15 cellular contexts compared by ENCODE assay signal in genomic region chr12:114938487-114939210, GRCh38.
"Had no signal": no experiment of that assay in that cellular context is flagged by ENCODE, and none has a peak within 500 bp of the region (broad histone marks: within the 10 kb centered on the region; RNA-seq: fewer than 3 reads in every experiment).

No MANE protein-coding gene starts in this region.

- H3K4me2 ChIP-seq: smooth muscle cell had no signal

- H3K9me3 Mint-ChIP-seq: activated CD8-positive, alpha-beta T cell treated with anti-CD3 and anti-CD28 coated beads for 36 hours had no signal

- H3K4me1 Mint-ChIP-seq: activated CD4-positive, alpha-beta T cell treated with anti-CD3 and anti-CD28 coated beads for 36 hours; activated naive CD8-positive, alpha-beta T cell treated with anti-CD3 and anti-CD28 coated beads, Interleukin-2, amount 10 ng/mL, durations not matched to agents 7 days and 5 days had no signal

- H3K27ac Mint-ChIP-seq: activated CD4-positive, alpha-beta T cell treated with anti-CD3 and anti-CD28 coated beads for 36 hours; activated CD8-positive, alpha-beta T cell treated with anti-CD3 and anti-CD28 coated beads for 36 hours; activated naive CD8-positive, alpha-beta T cell treated with anti-CD3 and anti-CD28 coated beads, Interleukin-2, amount 10 ng/mL, durations not matched to agents 7 days and 5 days; natural killer cell treated with Interleukin-12 subunit alpha and Interleukin-12 subunit beta and Interleukin-15 and Interleukin-18, amount 100 ng/mL, for 72 hours had no signal

- ATAC-seq: activated CD4-positive, alpha-beta T cell treated with anti-CD3 and anti-CD28 coated beads for 36 hours; activated CD8-positive, alpha-beta T cell treated with anti-CD3 and anti-CD28 coated beads for 36 hours; left cardiac atrium; lower lobe of right lung; natural killer cell treated with Interleukin-12 subunit alpha and Interleukin-12 subunit beta and Interleukin-15 and Interleukin-18, amount 100 ng/mL, for 72 hours; pancreas had no signal

- DNase-seq: activated CD4-positive, alpha-beta T cell treated with anti-CD3 and anti-CD28 coated beads for 36 hours; activated CD8-positive, alpha-beta memory T cell treated with anti-CD3 and anti-CD28 coated beads, Interleukin-2, amount 50 U/mL, for 4 hours; activated CD8-positive, alpha-beta T cell treated with anti-CD3 and anti-CD28 coated beads for 36 hours; activated naive CD8-positive, alpha-beta T cell treated with anti-CD3 and anti-CD28 coated beads, Interleukin-2, amount 10 ng/mL, durations not matched to agents 7 days and 5 days; effector memory CD4-positive, alpha-beta T cell; left cardiac atrium; lower lobe of right lung; pancreas; T-helper 1 cell; transverse colon; WERI-Rb-1 had no signal

- H3K4me3 Mint-ChIP-seq: activated CD4-positive, alpha-beta T cell treated with anti-CD3 and anti-CD28 coated beads for 36 hours; activated CD8-positive, alpha-beta T cell treated with anti-CD3 and anti-CD28 coated beads for 36 hours; activated naive CD8-positive, alpha-beta T cell treated with anti-CD3 and anti-CD28 coated beads, Interleukin-2, amount 10 ng/mL, durations not matched to agents 7 days and 5 days; natural killer cell treated with Interleukin-12 subunit alpha and Interleukin-12 subunit beta and Interleukin-15 and Interleukin-18, amount 100 ng/mL, for 72 hours had no signal

- H3K9me3 ChIP-seq: ascending aorta, lower lobe of right lung, pancreas, transverse colon had no signal

- H3K36me3 ChIP-seq: ascending aorta, lower lobe of right lung, pancreas, right atrium auricular region, transverse colon, WERI-Rb-1 had no signal

- H3K4me1 ChIP-seq: ascending aorta, lower lobe of right lung, pancreas, right atrium auricular region, transverse colon had no signal

- H3K27me3 Mint-ChIP-seq: activated CD4-positive, alpha-beta T cell treated with anti-CD3 and anti-CD28 coated beads for 36 hours; activated CD8-positive, alpha-beta T cell treated with anti-CD3 and anti-CD28 coated beads for 36 hours; activated naive CD8-positive, alpha-beta T cell treated with anti-CD3 and anti-CD28 coated beads, Interleukin-2, amount 10 ng/mL, durations not matched to agents 7 days and 5 days; natural killer cell treated with Interleukin-12 subunit alpha and Interleukin-12 subunit beta and Interleukin-15 and Interleukin-18, amount 100 ng/mL, for 72 hours had no signal

- H3K4me3 ChIP-seq: ascending aorta, lower lobe of right lung, pancreas, right atrium auricular region, smooth muscle cell, transverse colon had no signal

- H3K36me3 Mint-ChIP-seq: activated naive CD8-positive, alpha-beta T cell treated with anti-CD3 and anti-CD28 coated beads, Interleukin-2, amount 10 ng/mL, durations not matched to agents 7 days and 5 days; natural killer cell treated with Interleukin-12 subunit alpha and Interleukin-12 subunit beta and Interleukin-15 and Interleukin-18, amount 100 ng/mL, for 72 hours had no signal

- H3K27me3 ChIP-seq: ascending aorta, right atrium auricular region, transverse colon had no signal

- H3K27ac ChIP-seq: ascending aorta, lower lobe of right lung, pancreas, right atrium auricular region, transverse colon, WERI-Rb-1 had no signal
